ENCODE assay signal across 24 cellular contexts in the genomic region with DNA sequence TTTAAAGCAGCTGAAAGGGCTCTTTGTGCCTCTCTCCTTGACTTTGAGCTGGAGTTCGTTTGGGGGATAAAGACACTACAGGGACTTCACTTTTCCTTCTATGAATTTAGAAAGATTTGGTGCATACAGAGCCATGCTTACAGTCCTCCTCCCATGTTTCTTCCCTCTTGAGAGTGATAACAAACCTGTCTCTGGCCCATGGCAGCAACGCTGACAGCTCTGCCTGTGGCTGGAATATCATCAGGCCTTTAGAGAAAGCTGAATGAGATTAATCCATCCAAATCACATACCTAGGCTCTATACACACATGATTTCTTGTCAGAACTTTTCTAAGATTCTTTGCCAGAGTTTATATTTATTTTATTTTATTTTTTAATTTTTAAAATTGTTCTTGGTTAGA.
DNase-seq lines count a peak whose midpoint lies in the region; TF ChIP-seq lines count a peak whose summit lies in the region.
"Had no signal": no experiment of that assay in that cellular context is flagged by ENCODE, and none has a peak within 500 bp of the region (broad histone marks: within the 10 kb centered on the region; RNA-seq: fewer than 3 reads in every experiment).

No MANE protein-coding gene starts in this region.

- H3K27ac Mint-ChIP-seq in H9 (peak overlapping the region in 2 of 3 experiments; percentile 71 to 73; a peak in 1 of 7 replicates), osteocyte (ENCODE audit: unreplicated experiment) (no peak overlapping the region)
- H3K27ac Mint-ChIP-seq: CD4-positive, alpha-beta memory T cell; GM23338; IgD-negative memory B cell had no signal

- CTCF ChIA-PET in OCI-LY7 (lab: Charles Lee; ENCODE audit: unreplicated experiment): no interaction called here

- H3K23ac ChIP-seq in H9 (ENCODE audit: insufficient read length, low read depth, low read length): no peak overlapping the region

- H3K4me1 ChIP-seq in H9 (ENCODE audit: insufficient read depth, low read length) (no peaks in the 10 kb centered on the region), OCI-LY7 (ENCODE audit: insufficient read depth, low read length, poor library complexity, severe bottlenecking) (no peaks in the 10 kb centered on the region), cardiac muscle cell (ENCODE audit: low read depth) (peaks cover 15% of the 10 kb centered on the region)
- H3K4me1 ChIP-seq: Caco-2 had no signal

- no peak for DNase-seq in H9
- no peak for DNase-seq in OCI-LY7 (ENCODE audit: low spot score)
- DNase-seq in cardiac muscle cell (ENCODE audit: low read depth in 1 of 2, low spot score in 1 of 2): peak in 1 of 2 donors; percentile 23
- DNase-seq in medulla oblongata (ENCODE audit: extremely low spot score): peak; percentile 13
- no peak for DNase-seq in NCI-H1694 treated with DMSO at 0.1 percent for 48 hours (lab: John Stamatoyannopoulos, UW)
- DNase-seq in A172 (ENCODE audit: low spot score): no peak
- DNase-seq in C1 segment of cervical spinal cord (lab: John Stamatoyannopoulos, UW): no peak
- no peak for DNase-seq in osteocyte (ENCODE audit: extremely low spot score, unreplicated experiment)
- DNase-seq: AML-193; Caco-2; CD4-positive, alpha-beta memory T cell; HCEC 1CT; MM.1S; NCI-H2029 treated with DMSO at 0.1 percent for 48 hours; NCI-H2171; NCI-H226; NCI-H510A had no signal

- POLR2A ChIA-PET in OCI-LY7 (lab: Charles Lee): interaction anchor here (0.6 kb wide), 1 partner anchor 1280 kb away, joined by 3 read pairs; no protein-coding TSS in a partner anchor

- no peak overlapping the region for H3K4me3 Mint-ChIP-seq in H9
- H3K4me3 Mint-ChIP-seq in osteocyte (ENCODE audit: unreplicated experiment): no peak overlapping the region
- H3K4me3 Mint-ChIP-seq: CD4-positive, alpha-beta memory T cell; GM23338; IgD-negative memory B cell had no signal

- peaks cover 13 to 17% of the 10 kb centered on the region in 2 experiments for H3K4me1 Mint-ChIP-seq in H9
- H3K4me1 Mint-ChIP-seq in osteocyte (ENCODE audit: unreplicated experiment): peaks cover 2% of the 10 kb centered on the region
- H3K4me1 Mint-ChIP-seq: CD4-positive, alpha-beta memory T cell; IgD-negative memory B cell had no signal

- no CpG with 5 or more reads among the region's 2 CpGs for WGBS in H9 (ENCODE audit: extremely low coverage, insufficient read length, low lambda C conversion rate)

- H3T11ph ChIP-seq in H9 (ENCODE audit: low read length): no peak overlapping the region

- H3K4me2 ChIP-seq in H9 (ENCODE audit: insufficient read depth, insufficient read length, low read length) (no peak overlapping the region), OCI-LY7 (ENCODE audit: low read length) (no peak overlapping the region)
- H3K4me2 ChIP-seq: A549; BLaER1 treated with 17β-estradiol and CSF1 and Interleukin-3, amounts not matched to agents 10 nM and 100 nM; GM23338; KMS-11 had no signal

- H3K18ac ChIP-seq in H9 (ENCODE audit: insufficient read length, low read depth, low read length): no peak overlapping the region

- H3K27ac ChIP-seq in H9 (ENCODE audit: insufficient read length, low read depth, low read length) (no peak overlapping the region), OCI-LY7 (ENCODE audit: low read depth, low read length, poor library complexity, severe bottlenecking) (no peak overlapping the region), cardiac muscle cell (peak overlapping the region; percentile 73)
- H3K27ac ChIP-seq: A549; BLaER1 treated with 17β-estradiol and CSF1 and Interleukin-3, amounts not matched to agents 10 nM and 100 nM; HL-60; KMS-11; SJSA1 had no signal

- H3K4ac ChIP-seq in H9 (ENCODE audit: low read depth, low read length): no peak overlapping the region

- H3K9me2 ChIP-seq in OCI-LY7 (ENCODE audit: insufficient read depth, low read length): no peaks in the 10 kb centered on the region

- H3K36me3 ChIP-seq in OCI-LY7 (ENCODE audit: insufficient read depth, low read length) (peaks cover 30% of the 10 kb centered on the region), cardiac muscle cell (peaks cover 5% of the 10 kb centered on the region)

- intact Hi-C loops in OCI-LY7 (cut with micrococcal nuclease; ENCODE audit: unreplicated experiment): no loop called here

- no peak overlapping the region for H4K91ac ChIP-seq in H9 (ENCODE audit: insufficient read length, low read depth, low read length)

- no peak overlapping the region for H4K8ac ChIP-seq in H9 (replicated peaks; ENCODE audit: insufficient read length, low read depth, low read length)

- no peak overlapping the region for H2AK5ac ChIP-seq in H9 (ENCODE audit: insufficient read length, low read length)

- TF ChIP-seq CTCF in H9 (conservative IDR thresholded peaks at IDR 0.05) (no peak), OCI-LY7 (conservative IDR thresholded peaks at IDR 0.05; ENCODE audit: low read length) (no peak), cardiac muscle cell (IDR thresholded peaks at IDR 0.05; ENCODE audit: low read depth, low read length) (no peak), osteocyte (IDR thresholded peaks at IDR 0.05) (no peak)

- H3K4me3 ChIP-seq in OCI-LY7 (ENCODE audit: low read depth, low read length, poor library complexity, severe bottlenecking): no peak overlapping the region
- no peak overlapping the region for H3K4me3 ChIP-seq in cardiac muscle cell
- H3K4me3 ChIP-seq: A549; BLaER1 treated with 17β-estradiol and CSF1 and Interleukin-3, amounts not matched to agents 10 nM and 100 nM; GM23338; SJSA1 had no signal

- H3K9me3 Mint-ChIP-seq in H9 (no peaks in the 10 kb centered on the region), osteocyte (ENCODE audit: unreplicated experiment) (no peaks in the 10 kb centered on the region)
- H3K9me3 Mint-ChIP-seq: CD4-positive, alpha-beta memory T cell; GM23338; IgD-negative memory B cell had no signal

- TSS peak; percentile 18 for BruUV-seq in OCI-LY7 (replicated peaks; lab: Mats Ljungman, UMichigan)

- no peak overlapping the region for H3K14ac ChIP-seq in H9 (ENCODE audit: insufficient read depth, low read length)

- H4K5ac ChIP-seq in H9 (ENCODE audit: insufficient read length, low read depth, low read length): no peak overlapping the region

- H3K27me3 Mint-ChIP-seq in H9 (ENCODE audit: low read depth) (no peaks in the 10 kb centered on the region), osteocyte (ENCODE audit: unreplicated experiment) (no peaks in the 10 kb centered on the region)
- H3K27me3 Mint-ChIP-seq: CD4-positive, alpha-beta memory T cell; IgD-negative memory B cell had no signal

- H3K9ac ChIP-seq in H9 (ENCODE audit: extremely low read depth, insufficient read length, low read length): no peak overlapping the region
- H3K9ac ChIP-seq: BLaER1 treated with 17β-estradiol and CSF1 and Interleukin-3, amounts not matched to agents 10 nM and 100 nM; KMS-11 had no signal

- no peak overlapping the region for H2BK12ac ChIP-seq in H9 (ENCODE audit: insufficient read length, low read depth, low read length)

- H3K27me3 ChIP-seq in H9 (ENCODE audit: insufficient read depth, low read length) (no peaks in the 10 kb centered on the region), cardiac muscle cell (no peaks in the 10 kb centered on the region)
- H3K27me3 ChIP-seq: BLaER1 treated with 17β-estradiol and CSF1 and Interleukin-3, amounts not matched to agents 10 nM and 100 nM; SJSA1 had no signal

- H2BK120ac ChIP-seq in H9 (ENCODE audit: low read depth, low read length, poor library complexity, severe bottlenecking): no peak overlapping the region

- H4K20me1 ChIP-seq in H9 (ENCODE audit: control insufficient read depth, insufficient read depth, insufficient read length) (no peaks in the 10 kb centered on the region), OCI-LY7 (ENCODE audit: insufficient read depth, low read length) (no peaks in the 10 kb centered on the region)
- H4K20me1 ChIP-seq: BLaER1 treated with 17β-estradiol and CSF1 and Interleukin-3, amounts not matched to agents 10 nM and 100 nM had no signal

- no peaks in the 10 kb centered on the region; the same call in 1 of the 2 replicates for H3K79me2 ChIP-seq in H9 (ENCODE audit: insufficient read depth, low read length)
- H3K79me2 ChIP-seq in OCI-LY7 (ENCODE audit: insufficient read depth, low read depth, low read length): no peaks in the 10 kb centered on the region

- H3K56ac ChIP-seq in H9 (ENCODE audit: insufficient read length, low read depth, low read length): no peak overlapping the region

- H2BK15ac ChIP-seq in H9 (ENCODE audit: low read depth, low read length): no peak overlapping the region

- H3K23me2 ChIP-seq in H9 (ENCODE audit: insufficient read length, low read depth, low read length, poor library complexity, severe bottlenecking): no peaks in the 10 kb centered on the region

- H2BK5ac ChIP-seq in H9 (ENCODE audit: insufficient read length, low read length): no peak overlapping the region

- H3K36me3 Mint-ChIP-seq in H9 (ENCODE audit: insufficient read depth in 1 of 3, low read depth in 3 of 3): peaks cover 0 to 7% (median 0%) of the 10 kb centered on the region in 3 experiments; a peak in 4 of 7 replicates
- H3K36me3 Mint-ChIP-seq in osteocyte (ENCODE audit: unreplicated experiment): peaks cover 6% of the 10 kb centered on the region

- no peak overlapping the region for H2BK20ac ChIP-seq in H9 (ENCODE audit: low read depth, low read length, poor library complexity, severe bottlenecking)

- no peaks in the 10 kb centered on the region for H3K79me1 ChIP-seq in H9 (ENCODE audit: insufficient read depth, low read depth, low read length, poor library complexity, severe bottlenecking)

- H2AFZ ChIP-seq in H9 (ENCODE audit: low read length): no peak overlapping the region
- no peak overlapping the region for H2AFZ ChIP-seq in OCI-LY7 (ENCODE audit: low read length)
- H2AFZ ChIP-seq: GM23338 had no signal

- H3K9me3 ChIP-seq in H9 (ENCODE audit: control insufficient read depth, low read depth, low read length) (no peaks in the 10 kb centered on the region), OCI-LY7 (ENCODE audit: low read length) (no peaks in the 10 kb centered on the region), cardiac muscle cell (ENCODE audit: low read depth) (no peaks in the 10 kb centered on the region)
- H3K9me3 ChIP-seq: A549; BLaER1 treated with 17β-estradiol and CSF1 and Interleukin-3, amounts not matched to agents 10 nM and 100 nM; Caco-2; SJSA1 had no signal
